17 cellular contexts compared by ENCODE assay signal in the genomic region with DNA sequence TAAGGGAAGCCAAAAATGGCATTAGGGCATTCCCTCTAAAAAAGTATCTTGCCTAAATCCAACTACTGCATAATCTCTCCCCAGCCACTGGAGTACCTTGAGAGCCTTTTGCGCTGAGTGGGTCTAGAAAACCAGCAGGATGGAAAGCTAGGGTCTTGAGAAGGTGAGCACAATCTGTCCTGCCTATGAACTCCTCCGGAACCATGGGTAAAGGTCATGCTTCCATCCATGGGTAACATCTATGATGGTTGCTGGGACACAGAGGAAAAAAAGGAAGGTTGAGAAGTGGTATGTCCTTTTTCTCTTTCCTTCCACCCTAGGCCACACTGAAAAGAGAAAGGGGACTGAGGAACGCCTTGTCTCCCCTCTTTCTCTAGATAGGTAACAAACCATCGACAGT. TPM values are rescaled to one million over a fixed set of nuclear protein-coding genes. Genes with fewer than 3 reads are reported as not detected.
DNase-seq lines count a peak whose midpoint lies in the region; FAIRE-seq and TF ChIP-seq lines count a peak whose summit lies in the region.
"Had no signal": no experiment of that assay in that cellular context is flagged by ENCODE, and none has a peak within 500 bp of the region (broad histone marks: within the 10 kb centered on the region; RNA-seq: fewer than 3 reads in every experiment).

No MANE protein-coding gene starts in this region.

- no peak for TF ChIP-seq CTCF in retinal pigment epithelial cell (conservative IDR thresholded peaks at IDR 0.05; ENCODE audit: low read depth, low read length)

- intact Hi-C loops in activated naive CD4-positive, alpha-beta T cell treated with anti-CD3 and anti-CD28 coated beads for 36 hours (cut with micrococcal nuclease): no loop called here

- H3K4me3 Mint-ChIP-seq in activated naive CD4-positive, alpha-beta T cell treated with anti-CD3 and anti-CD28 coated beads for 36 hours: no peak overlapping the region
- H3K4me3 Mint-ChIP-seq: activated CD4-positive, alpha-beta T cell treated with anti-CD3 and anti-CD28 coated beads, Interleukin-2, amount 10 ng/mL, durations not matched to agents 7 days and 5 days; activated T-helper 1 cell treated with anti-CD3 and anti-CD28 coated beads, Interleukin-12 subunit alpha, Interleukin-12 subunit beta, Interleukin-2, Interleukin-4 antibody, amounts not matched to agents 30 ng/mL and 10 ng/mL and 1 ng/mL, durations not matched to agents 14 hours and 24 hours and 36 hours; immature natural killer cell; stimulated activated naive CD8-positive, alpha-beta T cell treated with anti-CD3 and anti-CD28 coated beads, Interleukin-15, amount 100 ng/mL, for 72 hours; T-cell had no signal

- no peak overlapping the region for H3K4me3 ChIP-seq in retinal pigment epithelial cell (ENCODE audit: low read length)
- H3K4me3 ChIP-seq: body of pancreas had no signal

- no peaks in the 10 kb centered on the region for H3K27me3 Mint-ChIP-seq in activated naive CD4-positive, alpha-beta T cell treated with anti-CD3 and anti-CD28 coated beads for 36 hours (ENCODE audit: low read depth)
- H3K27me3 Mint-ChIP-seq: activated CD4-positive, alpha-beta T cell treated with anti-CD3 and anti-CD28 coated beads, Interleukin-2, amount 10 ng/mL, durations not matched to agents 7 days and 5 days; stimulated activated naive CD8-positive, alpha-beta T cell treated with anti-CD3 and anti-CD28 coated beads, Interleukin-15, amount 100 ng/mL, for 72 hours; T-cell had no signal

- H3K27ac Mint-ChIP-seq in activated naive CD4-positive, alpha-beta T cell treated with anti-CD3 and anti-CD28 coated beads for 36 hours: no peak overlapping the region
- H3K27ac Mint-ChIP-seq: activated CD4-positive, alpha-beta T cell treated with anti-CD3 and anti-CD28 coated beads, Interleukin-2, amount 10 ng/mL, durations not matched to agents 7 days and 5 days; activated T-helper 1 cell treated with anti-CD3 and anti-CD28 coated beads, Interleukin-12 subunit alpha, Interleukin-12 subunit beta, Interleukin-2, Interleukin-4 antibody, amounts not matched to agents 30 ng/mL and 10 ng/mL and 1 ng/mL, durations not matched to agents 14 hours and 24 hours and 36 hours; immature natural killer cell; stimulated activated naive CD8-positive, alpha-beta T cell treated with anti-CD3 and anti-CD28 coated beads, Interleukin-15, amount 100 ng/mL, for 72 hours; T-cell had no signal

- DNase-seq in activated naive CD4-positive, alpha-beta T cell treated with anti-CD3 and anti-CD28 coated beads for 36 hours: peak; percentile 8
- no peak for DNase-seq in activated naive CD4-positive, alpha-beta T cell treated with anti-CD3 and anti-CD28 coated beads, Interleukin-2, amount 50 U/mL, for 16 hours
- DNase-seq in NCI-H69 (lab: John Stamatoyannopoulos, UW): peak; percentile 25
- DNase-seq in erythroblast (lab: John Stamatoyannopoulos, UW): peak; percentile 38 to 44
- DNase-seq in retinal pigment epithelial cell (ENCODE audit: low read depth): peak; percentile 9
- DNase-seq in mesenteric fat pad (ENCODE audit: low spot score): no peak
- no peak for DNase-seq in H4 (ENCODE audit: low spot score)
- no peak for DNase-seq in frontal cortex (ENCODE audit: low spot score in 2 of 2)
- DNase-seq: activated CD4-positive, alpha-beta T cell treated with anti-CD3 and anti-CD28 coated beads, Interleukin-2, amount 10 ng/mL, durations not matched to agents 7 days and 5 days; body of pancreas; immature natural killer cell; NCI-H1105; NCI-H774; right cardiac atrium; T-cell had no signal

- CTCF ChIA-PET in activated naive CD4-positive, alpha-beta T cell treated with anti-CD3 and anti-CD28 coated beads for 36 hours (lab: Charles Lee): no interaction called here

- H3K9me3 Mint-ChIP-seq in activated naive CD4-positive, alpha-beta T cell treated with anti-CD3 and anti-CD28 coated beads for 36 hours: peaks cover 34% of the 10 kb centered on the region

- no peak for TF ChIP-seq POLR2A in erythroblast (IDR thresholded peaks at IDR 0.05; ENCODE audit: low read length)

- FAIRE-seq in frontal cortex (lab: Jason Lieb, UNC): no peak

- peaks cover 9% of the 10 kb centered on the region for H3K36me3 Mint-ChIP-seq in activated naive CD4-positive, alpha-beta T cell treated with anti-CD3 and anti-CD28 coated beads for 36 hours (ENCODE audit: low read depth)
- H3K36me3 Mint-ChIP-seq: T-cell had no signal

- no peaks in the 10 kb centered on the region for H3K4me1 Mint-ChIP-seq in activated naive CD4-positive, alpha-beta T cell treated with anti-CD3 and anti-CD28 coated beads for 36 hours (ENCODE audit: low read depth)
- H3K4me1 Mint-ChIP-seq: activated CD4-positive, alpha-beta T cell treated with anti-CD3 and anti-CD28 coated beads, Interleukin-2, amount 10 ng/mL, durations not matched to agents 7 days and 5 days; immature natural killer cell; stimulated activated naive CD8-positive, alpha-beta T cell treated with anti-CD3 and anti-CD28 coated beads, Interleukin-15, amount 100 ng/mL, for 72 hours; T-cell had no signal

RNA-seq across cellular contexts. Expression of a gene that starts 52.4 kb away (rescaled TPM):
- not detected for total RNA-seq in activated naive CD4-positive, alpha-beta T cell treated with anti-CD3 and anti-CD28 coated beads for 36 hours
- 2.6 TPM for total RNA-seq in mesenteric fat pad
- total RNA-seq in H4 (2014; rRNA removed; shearing (Covaris generic)): 0.35 and 0.49 TPM in 2 replicates
- total RNA-seq in frontal cortex: under 0.01 TPM
- total RNA-seq: activated CD4-positive, alpha-beta T cell treated with anti-CD3 and anti-CD28 coated beads, Interleukin-2, amount 10 ng/mL, durations not matched to agents 7 days and 5 days; activated T-helper 1 cell treated with anti-CD3 and anti-CD28 coated beads, Interleukin-12 subunit alpha, Interleukin-12 subunit beta, Interleukin-2, Interleukin-4 antibody, amounts not matched to agents 30 ng/mL and 10 ng/mL and 1 ng/mL, durations not matched to agents 14 hours and 24 hours and 36 hours; T-cell had no signal

Comparison
In these comparisons a context has a peak if more than half of its experiments do, and no peak if none do; other contexts are left out.
1. DNase-seq: peak in activated naive CD4-positive, alpha-beta T cell treated with anti-CD3 and anti-CD28 coated beads for 36 hours (single experiment), NCI-H69 (single experiment), erythroblast (2 of 2) and retinal pigment epithelial cell (single experiment); none in activated naive CD4-positive, alpha-beta T cell treated with anti-CD3 and anti-CD28 coated beads, Interleukin-2, amount 50 U/mL, for 16 hours (single experiment), mesenteric fat pad (single experiment), H4 (single experiment) and frontal cortex (0 of 2).